Comparison of ENCODE assay signal across 15 cellular contexts in genomic region chr10:58782876-58783859, GRCh38.
DNase-seq lines count a peak whose midpoint lies in the region; TF ChIP-seq lines count a peak whose summit lies in the region.
"Had no signal": no experiment of that assay in that cellular context is flagged by ENCODE, and none has a peak within 500 bp of the region (broad histone marks: within the 10 kb centered on the region; RNA-seq: fewer than 3 reads in every experiment).

No MANE protein-coding gene starts in this region.

- in situ Hi-C loops in GM23248 (cut with MboI), result loop anchor here (10.0 to 25.0 kb wide), 4 partner anchors 162 to 804 kb away; no protein-coding TSS in a partner anchor

- H3K9me2 ChIP-seq in GM23248 (ENCODE audit: insufficient read depth) (no peaks in the 10 kb centered on the region), hepatocyte (replicated peaks; ENCODE audit: insufficient read depth) (no peaks in the 10 kb centered on the region)

- H3K27ac ChIP-seq in GM23248 (peak overlapping the region; percentile 37), breast epithelium (peak overlapping the region; percentile 48 to 73), hepatocyte (peak overlapping the region; percentile 11), subcutaneous abdominal adipose tissue (ENCODE audit: low read depth, low read length) (peak overlapping the region; percentile 8)
- H3K27ac ChIP-seq: foreskin keratinocyte had no signal

- H3K4me2 ChIP-seq in GM23248 (ENCODE audit: unreplicated experiment) (peak overlapping the region; percentile 23), hepatocyte (peak overlapping the region; percentile 14)

- no peak for TF ChIP-seq POLR2A in breast epithelium (IDR thresholded peaks at IDR 0.05)

- WGBS in GM23248 (ENCODE audit: low coverage in 1 of 2, low lambda C conversion rate in 2 of 2, missing lambda C conversion rate in 2 of 2), 2 experiments, result 23 to 25% methylated on average over 4 of the region's 4 CpGs
- WGBS in hepatocyte (ENCODE audit: low lambda C conversion rate, missing lambda C conversion rate), result 33% methylated on average over 4 of the region's 4 CpGs

- H3K27me3 ChIP-seq in GM23248 (replicated peaks; ENCODE audit: insufficient read depth) (no peaks in the 10 kb centered on the region), breast epithelium (no peaks in the 10 kb centered on the region), hepatocyte (no peaks in the 10 kb centered on the region), subcutaneous abdominal adipose tissue (ENCODE audit: control insufficient read depth in 5 of 5, insufficient read depth in 4 of 5, low read length in 5 of 5) (no peaks in the 10 kb centered on the region)
- H3K27me3 ChIP-seq: foreskin keratinocyte had no signal

- H3K4me1 ChIP-seq in GM23248 (ENCODE audit: insufficient read depth) (peaks cover 67% of the 10 kb centered on the region), breast epithelium (no peaks in the 10 kb centered on the region), hepatocyte (ENCODE audit: insufficient read depth) (peaks cover 13% of the 10 kb centered on the region), subcutaneous abdominal adipose tissue (ENCODE audit: control insufficient read depth in 5 of 5, insufficient read depth in 5 of 5, low read length in 5 of 5) (peaks cover 0 to 33% (median 19%) of the 10 kb centered on the region in 5 donors)
- H3K4me1 ChIP-seq: foreskin keratinocyte had no signal

- H2AFZ ChIP-seq in GM23248 (no peak overlapping the region), hepatocyte (no peak overlapping the region)

- H3K9ac ChIP-seq in GM23248 (no peak overlapping the region), subcutaneous abdominal adipose tissue (ENCODE audit: low read length in 5 of 5) (peak overlapping the region in 2 of 5 donors; percentile 10 to 30)

- H3F3A ChIP-seq in GM23248 (ENCODE audit: insufficient read depth), result peaks cover 46% of the 10 kb centered on the region

- H3K9me3 ChIP-seq in GM23248 (ENCODE audit: low read depth) (no peaks in the 10 kb centered on the region), breast epithelium (no peaks in the 10 kb centered on the region), hepatocyte (ENCODE audit: low read depth) (no peaks in the 10 kb centered on the region), subcutaneous abdominal adipose tissue (ENCODE audit: control insufficient read depth in 5 of 5, low read length in 5 of 5) (no peaks in the 10 kb centered on the region)

- DNase-seq in GM23248, result peak; percentile 78
- DNase-seq in breast epithelium (ENCODE audit: low spot score in 2 of 2), result no peak
- peak; percentile 9 for DNase-seq in hepatocyte (ENCODE audit: low spot score)
- no peak for DNase-seq in NCI-H2196 (lab: John Stamatoyannopoulos, UW; ENCODE audit: unreplicated experiment)
- no peak for DNase-seq in HPDE6-E6E7 (ENCODE audit: extremely low spot score)
- DNase-seq in superior temporal gyrus (ENCODE audit: extremely low spot score), result no peak
- no peak for DNase-seq in NCI-H146 (lab: John Stamatoyannopoulos, UW)
- DNase-seq: activated B cell treated with CpG ODN at 0.5 μM for 24 hours; activated T-cell treated with anti-CD3 and anti-CD28 coated beads, Interleukin-2, amount 50 U/mL, for 24 hours; central memory CD4-positive, alpha-beta T cell; foreskin keratinocyte; GOT3; KBM-7; SHP77 had no signal

- H3K4me3 ChIP-seq in GM23248 (no peak overlapping the region), breast epithelium (no peak overlapping the region), hepatocyte (no peak overlapping the region), subcutaneous abdominal adipose tissue (ENCODE audit: low read depth in 1 of 5, low read length in 5 of 5) (no peak overlapping the region)

- intact Hi-C loops in breast epithelium (cut with DNase I; ENCODE audit: low total_unique reads), result no loop called here

- TF ChIP-seq CTCF in breast epithelium (IDR thresholded peaks at IDR 0.05), result peak in 1 of 3 donors; percentile 7
- TF ChIP-seq CTCF in hepatocyte (IDR thresholded peaks at IDR 0.05; ENCODE audit: poor library complexity), result no peak

- H3K36me3 ChIP-seq in GM23248 (ENCODE audit: low read depth) (peaks cover 7% of the 10 kb centered on the region), breast epithelium (no peaks in the 10 kb centered on the region), hepatocyte (replicated peaks; ENCODE audit: insufficient read depth, low read depth) (no peaks in the 10 kb centered on the region), subcutaneous abdominal adipose tissue (ENCODE audit: control insufficient read depth in 5 of 5, insufficient read depth in 5 of 5, low read length in 5 of 5) (no peaks in the 10 kb centered on the region)

- H4K20me1 ChIP-seq in GM23248 (ENCODE audit: insufficient read depth) (no peaks in the 10 kb centered on the region), hepatocyte (ENCODE audit: insufficient read depth, poor library complexity, severe bottlenecking) (no peaks in the 10 kb centered on the region)

- peaks cover 35% of the 10 kb centered on the region for H3K79me2 ChIP-seq in GM23248 (ENCODE audit: insufficient read depth)
- H3K79me2 ChIP-seq in hepatocyte, result no peaks in the 10 kb centered on the region

Comparison
In these comparisons a context has a peak if more than half of its experiments do, and no peak if none do; other contexts are left out.
1. DNase-seq: peak in GM23248 (single experiment) and hepatocyte (single experiment); none in breast epithelium (0 of 2), NCI-H2196 (single experiment), HPDE6-E6E7 (single experiment), superior temporal gyrus (single experiment) and NCI-H146 (single experiment).
2. H3K27ac ChIP-seq: peak in every context shown above with its lines; median percentile 60 in breast epithelium; 37 in GM23248; 11 in hepatocyte; 8 in subcutaneous abdominal adipose tissue.